8 cellular contexts compared by ENCODE assay signal in genomic region chrX:151359931-151360871, GRCh38. TPM values are rescaled to one million over a fixed set of nuclear protein-coding genes. Genes with fewer than 3 reads are reported as not detected.
DNase-seq lines count a peak whose midpoint lies in the region; ATAC-seq and TF ChIP-seq lines count a peak whose summit lies in the region.

No MANE protein-coding gene starts in this region.

- H3K36me3 ChIP-seq in right lobe of liver (no peaks in the 10 kb centered on the region), stomach (no peaks in the 10 kb centered on the region)

- TF ChIP-seq CTCF in right lobe of liver (IDR thresholded peaks at IDR 0.05) (peak; percentile 40 to 76 (median 63)), stomach (IDR thresholded peaks at IDR 0.05) (peak in 3 of 7 experiments; percentile 16 to 30 (median 26))

- TF ChIP-seq EP300 in stomach (IDR thresholded peaks at IDR 0.05), result no peak

- DNase-seq in CD1c-positive myeloid dendritic cell (ENCODE audit: extremely low spot score) (peak; percentile 28), HT1080 (ENCODE audit: low read depth) (peak; percentile 18), UCSD-AML1 (lab: John Stamatoyannopoulos, UW; ENCODE audit: unreplicated experiment) (peak; percentile 23), cerebellum (ENCODE audit: low spot score) (peak; percentile 0), right lobe of liver (peak in 2 of 3 donors; percentile 46), stomach (peak; percentile 29)

- peak; percentile 65 for ATAC-seq in GM19035 (IDR thresholded peaks at IDR 0.05; ENCODE audit: unreplicated experiment)
- peak; percentile 78 to 85 (median 82) for ATAC-seq in right lobe of liver
- ATAC-seq in GM19452 (IDR thresholded peaks at IDR 0.05; ENCODE audit: unreplicated experiment), result no peak

- WGBS in right lobe of liver (ENCODE audit: insufficient coverage, low coverage, low lambda C conversion rate, missing lambda C conversion rate), result 17% methylated on average over 8 of the region's 25 CpGs
- 8 to 25% (median 16%) methylated on average over 6 to 25 of the region's 25 CpGs for WGBS in stomach, 5 donors

- TF ChIP-seq POLR2A in right lobe of liver (IDR thresholded peaks at IDR 0.05) (no peak), stomach (IDR thresholded peaks at IDR 0.05) (no peak)

- H3K27me3 ChIP-seq in right lobe of liver (no peaks in the 10 kb centered on the region), stomach (peaks cover 0 to 14% (median 0%) of the 10 kb centered on the region in 3 donors)

- intact Hi-C loops in right lobe of liver (cut with DNase I) (no loop called here), stomach (cut with DNase I; ENCODE audit: low total_unique reads) (no loop called here)

- H3K4me1 ChIP-seq in right lobe of liver (peaks cover 0 to 3% (median 0%) of the 10 kb centered on the region in 4 donors), stomach (peaks cover 0 to 5% (median 3%) of the 10 kb centered on the region in 4 donors)

- H3K9me3 ChIP-seq in right lobe of liver, result no peaks in the 10 kb centered on the region
- no peaks in the 10 kb centered on the region for H3K9me3 ChIP-seq in stomach

- H3K4me3 ChIP-seq in right lobe of liver (no peak overlapping the region), stomach (no peak overlapping the region)

- H3K27ac ChIP-seq in right lobe of liver (no peak overlapping the region), stomach (no peak overlapping the region)

RNA-seq across cellular contexts. Expression of gene VMA21, which starts 36.8 kb away (rescaled TPM):
- 55.4 and 77.2 TPM in 2 replicates for total RNA-seq in HT1080 (2014; rRNA removed; shearing (Covaris generic))
- 83.6 and 99.7 TPM in 2 replicates for polyA plus RNA-seq in HT1080 (2015; cell fraction: cytosol; rRNA removed)
- 33.1 and 34.0 TPM in 2 replicates for polyA plus RNA-seq in HT1080 (2015; cell fraction: nucleus; rRNA removed)
- total RNA-seq in cerebellum (92.0 TPM), right lobe of liver (10 to 100 TPM in 5 of 6 experiments, 1 to 10 TPM in 1; 7.8 to 17.8 (median 13.0) TPM), stomach (10 to 100 TPM in 3 of 5 donors, under 1 TPM in 2; 0.29 to 35.8 (median 12.1) TPM)
- 1 to 10 TPM; 5.6 to 6.8 (median 6.1) TPM for polyA plus RNA-seq in stomach
